ENCODE assay signal across 23 cellular contexts in genomic region chr5:87877495-87877894, GRCh38.
"Had no signal": no experiment of that assay in that cellular context is flagged by ENCODE, and none has a peak within 500 bp of the region (broad histone marks: within the 10 kb centered on the region; RNA-seq: fewer than 3 reads in every experiment).

No MANE protein-coding gene starts in this region.

- H3K4me3 Mint-ChIP-seq: effector memory CD8-positive, alpha-beta T cell; naive thymus-derived CD8-positive, alpha-beta T cell; stimulated activated naive B cell treated with anti-CD40 and anti-IgM and Interleukin-4, amounts not matched to agents 10 μg/mL and 1 μg/mL and 100 μg/mL, for 72 hours; stimulated activated naive CD8-positive, alpha-beta T cell treated with anti-CD3 and anti-CD28 coated beads, Interleukin-15, amount 100 ng/mL, for 72 hours had no signal

- DNase-seq: effector memory CD8-positive, alpha-beta T cell; gastrocnemius medialis; heart right ventricle; hypothalamus; islet precursor cell; mammary epithelial cell; mucosa of descending colon; naive thymus-derived CD8-positive, alpha-beta T cell; posterior cingulate gyrus; spleen; stimulated activated CD4-positive, alpha-beta T cell treated with anti-CD3 and anti-CD28 coated beads, Interleukin-15, amount 100 ng/mL, for 24 hours; stimulated activated CD4-positive, alpha-beta T cell treated with anti-CD3 and anti-CD28 coated beads, Interleukin-1b, Interleukin-23, amount 100 ng/mL, for 48 hours; stimulated activated CD4-positive, alpha-beta T cell treated with anti-CD3 and anti-CD28 coated beads, Interleukin-4, amount 100 ng/mL, for 24 hours; stimulated activated naive B cell treated with anti-CD40 and anti-IgM and Interleukin-4, amounts not matched to agents 10 μg/mL and 1 μg/mL and 100 μg/mL, for 72 hours; stimulated activated naive CD8-positive, alpha-beta T cell treated with anti-CD3 and anti-CD28 coated beads, Interleukin-15, amount 100 ng/mL, for 72 hours; testis; upper lobe of right lung had no signal

- H3K4me1 Mint-ChIP-seq: naive thymus-derived CD8-positive, alpha-beta T cell; stimulated activated naive B cell treated with anti-CD40 and anti-IgM and Interleukin-4, amounts not matched to agents 10 μg/mL and 1 μg/mL and 100 μg/mL, for 72 hours; stimulated activated naive CD8-positive, alpha-beta T cell treated with anti-CD3 and anti-CD28 coated beads, Interleukin-15, amount 100 ng/mL, for 72 hours had no signal

- H3K36me3 ChIP-seq: esophagus muscularis mucosa, gastrocnemius medialis, heart right ventricle, spleen, tibial nerve, upper lobe of right lung, vagina had no signal

- H3K9me3 ChIP-seq: gastrocnemius medialis, testis had no signal

- ATAC-seq: effector memory CD8-positive, alpha-beta T cell; gastrocnemius medialis; heart right ventricle; left lobe of liver; mucosa of descending colon; naive thymus-derived CD8-positive, alpha-beta T cell; sciatic nerve; stimulated activated naive B cell treated with anti-CD40 and anti-IgM and Interleukin-4, amounts not matched to agents 10 μg/mL and 1 μg/mL and 100 μg/mL, for 72 hours; stimulated activated naive CD8-positive, alpha-beta T cell treated with anti-CD3 and anti-CD28 coated beads, Interleukin-15, amount 100 ng/mL, for 72 hours; upper lobe of right lung had no signal

- H3K27me3 Mint-ChIP-seq: effector memory CD8-positive, alpha-beta T cell; stimulated activated naive CD8-positive, alpha-beta T cell treated with anti-CD3 and anti-CD28 coated beads, Interleukin-15, amount 100 ng/mL, for 72 hours had no signal

- H3K4me1 ChIP-seq: esophagus muscularis mucosa, gastrocnemius medialis, heart right ventricle, spleen, testis, tibial nerve, upper lobe of right lung, vagina had no signal

- H3K27ac Mint-ChIP-seq: effector memory CD8-positive, alpha-beta T cell; naive thymus-derived CD8-positive, alpha-beta T cell; stimulated activated naive B cell treated with anti-CD40 and anti-IgM and Interleukin-4, amounts not matched to agents 10 μg/mL and 1 μg/mL and 100 μg/mL, for 72 hours; stimulated activated naive CD8-positive, alpha-beta T cell treated with anti-CD3 and anti-CD28 coated beads, Interleukin-15, amount 100 ng/mL, for 72 hours had no signal

- H3K4me3 ChIP-seq: esophagus muscularis mucosa, gastrocnemius medialis, heart right ventricle, mucosa of descending colon, spleen, testis, tibial nerve, upper lobe of right lung, vagina had no signal

- H3K27ac ChIP-seq: epithelial cell of prostate, esophagus muscularis mucosa, gastrocnemius medialis, heart right ventricle, spleen, testis, tibial nerve, upper lobe of right lung, vagina had no signal

- H3K36me3 Mint-ChIP-seq: naive thymus-derived CD8-positive, alpha-beta T cell; stimulated activated naive B cell treated with anti-CD40 and anti-IgM and Interleukin-4, amounts not matched to agents 10 μg/mL and 1 μg/mL and 100 μg/mL, for 72 hours had no signal

- H3K27me3 ChIP-seq: esophagus muscularis mucosa, gastrocnemius medialis, heart right ventricle, spleen, testis, tibial nerve, upper lobe of right lung, vagina had no signal
